In genomic region chr1:31688233-31688918, GRCh38 we compare ENCODE assay signal across 1 cellular context.
TF ChIP-seq lines count a peak whose summit lies in the region.

No MANE protein-coding gene starts in this region.

TF ChIP-seq in IMR-90, 13 proteins besides CTCF, POLR2A, EP300 and RAD21:
- TF ChIP-seq BHLHE40 (IDR thresholded peaks at IDR 0.05; ENCODE audit: low read depth, low read length) (no peak), FOS (IDR thresholded peaks at IDR 0.05; ENCODE audit: low read depth, low read length) (no peak), MXI1 (IDR thresholded peaks at IDR 0.05; ENCODE audit: borderline replicate concordance, low read depth, low read length) (no peak), NFE2L2 (IDR thresholded peaks at IDR 0.05; ENCODE audit: low read depth, low read length) (no peak), CHD1 (IDR thresholded peaks at IDR 0.05; ENCODE audit: low read depth, low read length) (no peak), MAFK (IDR thresholded peaks at IDR 0.05; ENCODE audit: low read depth, low read length) (no peak), MAZ (IDR thresholded peaks at IDR 0.05; ENCODE audit: borderline replicate concordance, low read depth, low read length) (no peak), RCOR1 (IDR thresholded peaks at IDR 0.05; ENCODE audit: insufficient replicate concordance, low read length) (no peak), RFX5 (IDR thresholded peaks at IDR 0.05; ENCODE audit: low read depth, low read length) (no peak), CEBPB (IDR thresholded peaks at IDR 0.05; ENCODE audit: low read depth, low read length) (no peak), SMC3 (IDR thresholded peaks at IDR 0.05; ENCODE audit: low read depth, low read length) (no peak)
- TF ChIP-seq, protein P1, sequence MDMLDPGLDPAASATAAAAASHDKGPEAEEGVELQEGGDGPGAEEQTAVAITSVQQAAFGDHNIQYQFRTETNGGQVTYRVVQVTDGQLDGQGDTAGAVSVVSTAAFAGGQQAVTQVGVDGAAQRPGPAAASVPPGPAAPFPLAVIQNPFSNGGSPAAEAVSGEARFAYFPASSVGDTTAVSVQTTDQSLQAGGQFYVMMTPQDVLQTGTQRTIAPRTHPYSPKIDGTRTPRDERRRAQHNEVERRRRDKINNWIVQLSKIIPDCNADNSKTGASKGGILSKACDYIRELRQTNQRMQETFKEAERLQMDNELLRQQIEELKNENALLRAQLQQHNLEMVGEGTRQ (IDR thresholded peaks at IDR 0.05; ENCODE audit: low read depth, low read length) = no peak
- TF ChIP-seq, protein P2, sequence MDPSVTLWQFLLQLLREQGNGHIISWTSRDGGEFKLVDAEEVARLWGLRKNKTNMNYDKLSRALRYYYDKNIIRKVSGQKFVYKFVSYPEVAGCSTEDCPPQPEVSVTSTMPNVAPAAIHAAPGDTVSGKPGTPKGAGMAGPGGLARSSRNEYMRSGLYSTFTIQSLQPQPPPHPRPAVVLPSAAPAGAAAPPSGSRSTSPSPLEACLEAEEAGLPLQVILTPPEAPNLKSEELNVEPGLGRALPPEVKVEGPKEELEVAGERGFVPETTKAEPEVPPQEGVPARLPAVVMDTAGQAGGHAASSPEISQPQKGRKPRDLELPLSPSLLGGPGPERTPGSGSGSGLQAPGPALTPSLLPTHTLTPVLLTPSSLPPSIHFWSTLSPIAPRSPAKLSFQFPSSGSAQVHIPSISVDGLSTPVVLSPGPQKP (IDR thresholded peaks at IDR 0.05; ENCODE audit: borderline replicate concordance, low read depth, low read length) = no peak
